ENCODE assay signal across 8 cellular contexts in the genomic region with DNA sequence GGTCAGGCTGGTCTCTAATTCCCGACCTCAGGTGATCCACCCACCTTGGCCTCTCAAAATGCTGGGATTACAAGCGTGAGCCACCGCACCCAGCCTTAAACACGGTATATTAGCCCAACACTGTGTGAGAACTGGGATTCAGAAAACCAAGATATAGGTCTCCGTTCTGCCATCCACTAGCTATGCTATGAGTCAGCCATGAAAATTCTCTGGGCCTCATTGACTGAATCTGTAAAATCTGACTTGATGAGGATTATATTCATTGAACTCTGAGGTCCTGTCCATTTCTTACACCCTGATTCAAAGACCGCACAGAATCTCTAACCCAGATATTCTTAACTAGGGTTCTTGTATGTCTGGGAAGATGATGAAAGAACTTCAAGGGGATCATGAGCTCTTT. TPM values are rescaled to one million over a fixed set of nuclear protein-coding genes. Genes with fewer than 3 reads are reported as not detected.
A peak's percentile ranks its signal among the peaks of the same experiment; 100 is the strongest.
DNase-seq lines count a peak whose midpoint lies in the region; ATAC-seq and TF ChIP-seq lines count a peak whose summit lies in the region.
"Not testable (repeated sequence)": the region's sequence is repeated elsewhere in the genome, so short reads cannot be mapped to it uniquely, and the experiment has no call there.
"Had no signal": no experiment of that assay in that cellular context is flagged by ENCODE, and none has a peak within 500 bp of the region (broad histone marks: within the 10 kb centered on the region; RNA-seq: fewer than 3 reads in every experiment).

No MANE protein-coding gene starts in this region.

- not testable (repeated sequence) for H3K4me3 ChIP-seq in brain microvascular endothelial cell (ENCODE audit: low read depth, low read length); foreskin fibroblast (ENCODE audit: low read depth in 1 of 2, low read length in 2 of 2); skeletal muscle cell (ENCODE audit: low read depth, low read length)

- peaks cover 41% of the 10 kb centered on the region for H3K36me3 Mint-ChIP-seq in activated CD4-positive, alpha-beta T cell treated with anti-CD3 and anti-CD28 coated beads for 36 hours (ENCODE audit: low read depth)

- not testable (repeated sequence) for H3K4me3 Mint-ChIP-seq in activated CD4-positive, alpha-beta T cell treated with anti-CD3 and anti-CD28 coated beads for 36 hours

- intact Hi-C loops in activated CD4-positive, alpha-beta T cell treated with anti-CD3 and anti-CD28 coated beads for 36 hours (cut with DNase I, micrococcal nuclease): not testable (repeated sequence)

- H3K27ac ChIP-seq in brain microvascular endothelial cell: peak overlapping the region; percentile 76

- H3K36me3 ChIP-seq in brain microvascular endothelial cell (replicated peaks): not testable (repeated sequence)

- not testable (repeated sequence) for TF ChIP-seq CTCF in brain microvascular endothelial cell (IDR thresholded peaks at IDR 0.05; ENCODE audit: low read depth, low read length, missing control alignments); foreskin fibroblast (IDR thresholded peaks at IDR 0.05; ENCODE audit: low read depth, low read length)

- not testable (repeated sequence) for H3K27me3 ChIP-seq in brain microvascular endothelial cell (replicated peaks)

- ATAC-seq in activated CD4-positive, alpha-beta T cell treated with anti-CD3 and anti-CD28 coated beads for 36 hours: peak; percentile 34

- H3K4me1 Mint-ChIP-seq in activated CD4-positive, alpha-beta T cell treated with anti-CD3 and anti-CD28 coated beads for 36 hours: peaks cover 63% of the 10 kb centered on the region

- CTCF ChIA-PET in activated CD4-positive, alpha-beta T cell treated with anti-CD3 and anti-CD28 coated beads for 36 hours (lab: Charles Lee): interaction anchor here (0.7 to 1.8 kb wide), 7 partner anchors 12 to 1277 kb away, joined by 3 to 8 read pairs (median 3); no protein-coding TSS in a partner anchor

- POLR2A ChIA-PET in activated CD4-positive, alpha-beta T cell treated with anti-CD3 and anti-CD28 coated beads for 36 hours (lab: Charles Lee): not testable (repeated sequence)

- H3K27me3 Mint-ChIP-seq in activated CD4-positive, alpha-beta T cell treated with anti-CD3 and anti-CD28 coated beads for 36 hours: not testable (repeated sequence)

- H3K9me3 Mint-ChIP-seq in activated CD4-positive, alpha-beta T cell treated with anti-CD3 and anti-CD28 coated beads for 36 hours (ENCODE audit: low read depth): not testable (repeated sequence)

- H3K27ac Mint-ChIP-seq in activated CD4-positive, alpha-beta T cell treated with anti-CD3 and anti-CD28 coated beads for 36 hours: peak overlapping the region; percentile 77

- DNase-seq in EH (ENCODE audit: low read depth): peak; percentile 59
- DNase-seq in M059J (ENCODE audit: low read depth): peak; percentile 18
- DNase-seq in activated CD4-positive, alpha-beta T cell treated with anti-CD3 and anti-CD28 coated beads for 36 hours: not testable (repeated sequence)
- peak; percentile 81 for DNase-seq in amniotic epithelial cell (ENCODE audit: low read depth)
- DNase-seq in brain microvascular endothelial cell: peak; percentile 59
- peak; percentile 30 to 62 for DNase-seq in foreskin fibroblast
- peak; percentile 13 for DNase-seq in skeletal muscle cell (ENCODE audit: low read depth)

- in situ Hi-C loops in brain microvascular endothelial cell (cut with HindIII; ENCODE audit: low pct_ligation_motif_present, low sequenced_read_pairs): not testable (repeated sequence)

RNA-seq across cellular contexts. Expression of a gene that starts 37.4 kb away (rescaled TPM):
- total RNA-seq in M059J (2014; rRNA removed; shearing (Covaris generic)): 3.1 and 3.7 TPM in 2 replicates
- total RNA-seq in activated CD4-positive, alpha-beta T cell treated with anti-CD3 and anti-CD28 coated beads for 36 hours: 10 to 100 TPM; 56.0 to 57.8 TPM
- total RNA-seq: HT1080 had no signal

RNA-seq across cellular contexts. Expression of a gene that starts 47.9 kb away (rescaled TPM):
- 158 and 243 TPM in 2 replicates for total RNA-seq in M059J (2014; rRNA removed; shearing (Covaris generic))
- 100 to 1,000 TPM; 194 to 309 TPM for total RNA-seq in activated CD4-positive, alpha-beta T cell treated with anti-CD3 and anti-CD28 coated beads for 36 hours

Comparison
In these comparisons a context has a peak if more than half of its experiments do, and no peak if none do; other contexts are left out.
1. RNA of a gene that starts 37.4 kb away (total RNA-seq): 56.0 to 57.8 TPM in activated CD4-positive, alpha-beta T cell treated with anti-CD3 and anti-CD28 coated beads for 36 hours; 3.1 to 3.7 TPM in M059J; every median in the first group is over 10 times any median in the second.